In genomic region chr7:925601-926000, GRCh38 we compare ENCODE assay signal across 10 cellular contexts. TPM values are rescaled to one million over a fixed set of nuclear protein-coding genes. Genes with fewer than 3 reads are reported as not detected.
DNase-seq lines count a peak whose midpoint lies in the region; ATAC-seq and TF ChIP-seq lines count a peak whose summit lies in the region.
"Had no signal": no experiment of that assay in that cellular context is flagged by ENCODE, and none has a peak within 500 bp of the region (broad histone marks: within the 10 kb centered on the region; RNA-seq: fewer than 3 reads in every experiment).

No MANE protein-coding gene starts in this region.

- peak overlapping the region; percentile 61 for H3K4me3 Mint-ChIP-seq in Calu3 (ENCODE audit: low read depth, unreplicated experiment)
- H3K4me3 Mint-ChIP-seq in progenitor cell of endocrine pancreas (ENCODE audit: low read depth), result no peak overlapping the region

- TF ChIP-seq CTCF in Calu3 (IDR thresholded peaks at IDR 0.05; ENCODE audit: unreplicated experiment) (no peak), progenitor cell of endocrine pancreas (IDR thresholded peaks at IDR 0.05; ENCODE audit: unreplicated experiment) (no peak)

- intact Hi-C loops in Calu3 (cut with micrococcal nuclease; ENCODE audit: unreplicated experiment) (no loop called here), left cardiac atrium (cut with DNase I) (no loop called here)

- H3K27me3 Mint-ChIP-seq in Calu3 (ENCODE audit: unreplicated experiment) (no peaks in the 10 kb centered on the region), progenitor cell of endocrine pancreas (no peaks in the 10 kb centered on the region)

- H3K27ac Mint-ChIP-seq in Calu3 (ENCODE audit: unreplicated experiment) (peak overlapping the region; percentile 96), progenitor cell of endocrine pancreas (no peak overlapping the region)

- BruUV-seq in Calu3 (replicated peaks; lab: Mats Ljungman, UMichigan), result no TSS peak

- H3K36me3 Mint-ChIP-seq in Calu3 (ENCODE audit: insufficient read depth, unreplicated experiment) (peaks cover 93% of the 10 kb centered on the region), progenitor cell of endocrine pancreas (ENCODE audit: insufficient read depth) (no peaks in the 10 kb centered on the region)

- ATAC-seq in left cardiac atrium (peak in 1 of 2 donors; percentile 9), HG03521 (IDR thresholded peaks at IDR 0.05; ENCODE audit: unreplicated experiment) (no peak)

- H3K9me3 Mint-ChIP-seq in Calu3 (ENCODE audit: low read depth, unreplicated experiment), result no peaks in the 10 kb centered on the region
- H3K9me3 Mint-ChIP-seq in progenitor cell of endocrine pancreas (ENCODE audit: low read depth), result no peaks in the 10 kb centered on the region

- CTCF ChIA-PET in Calu3 (lab: Charles Lee) (interaction anchor here (0.5 to 2.7 kb wide), 7 partner anchors 12 to 775 kb away, joined by 3 to 11 read pairs (median 7); partner anchors contain the start of gene ADAP1), HEK293T (lab: Yijun Ruan, JAX) (no interaction called here)

- H3K4me1 Mint-ChIP-seq in Calu3 (ENCODE audit: low read depth, unreplicated experiment), result peaks cover 78% of the 10 kb centered on the region
- no peaks in the 10 kb centered on the region for H3K4me1 Mint-ChIP-seq in progenitor cell of endocrine pancreas (ENCODE audit: low read depth)

- peak; percentile 96 for DNase-seq in Calu3
- peak; percentile 56 for DNase-seq in activated CD8-positive, alpha-beta memory T cell treated with anti-CD3 and anti-CD28 coated beads, Interleukin-2, amount 50 U/mL, for 24 hours (ENCODE audit: extremely low read depth)
- peak; percentile 53 for DNase-seq in left cardiac atrium
- peak; percentile 72 to 83 for DNase-seq in stimulated activated CD8-positive, alpha-beta memory T cell treated with anti-CD3 and anti-CD28 coated beads, Interleukin-15, amount 100 ng/mL, for 4 hours (ENCODE audit: low read depth in 2 of 2)
- no peak for DNase-seq in progenitor cell of endocrine pancreas (ENCODE audit: low spot score, unreplicated experiment)
- no peak for DNase-seq in iPS-NIHi11 (ENCODE audit: low spot score)
- no peak for DNase-seq in HEK293T (ENCODE audit: extremely low spot score)
- DNase-seq: foreskin fibroblast, NCI-H2029 treated with DMSO at 0.1 percent for 48 hours had no signal

- POLR2A ChIA-PET in HEK293T (lab: Yijun Ruan, JAX), result no interaction called here

TF ChIP-seq in HEK293T, 16 proteins besides CTCF, POLR2A, EP300 and RAD21:
- TF ChIP-seq HDGF (IDR thresholded peaks at IDR 0.05; ENCODE audit: borderline replicate concordance) (no peak), BHLHE40 (IDR thresholded peaks at IDR 0.05; ENCODE audit: borderline replicate concordance) (no peak), ZNF384 (IDR thresholded peaks at IDR 0.05) (no peak), PKNOX1 (IDR thresholded peaks at IDR 0.05) (no peak), ARNT (IDR thresholded peaks at IDR 0.05) (no peak), SP1 (IDR thresholded peaks at IDR 0.05) (no peak)

RNA-seq across cellular contexts. Expression of gene ADAP1, which starts 28.9 kb away (rescaled TPM):
- total RNA-seq in Calu3 (2022) (173 and 220 TPM in 2 replicates), left cardiac atrium (1 to 10 TPM; 6.9 to 8.2 TPM), progenitor cell of endocrine pancreas (10.3 and 10.7 TPM in 2 replicates)

RNA-seq across cellular contexts. Expression of gene GET4, which starts 49.2 kb away (rescaled TPM):
- total RNA-seq in Calu3 (2022) (145 and 167 TPM in 2 replicates), left cardiac atrium (10 to 100 TPM; 17.8 to 28.3 TPM), progenitor cell of endocrine pancreas (58.2 and 58.7 TPM in 2 replicates)

RNA-seq across cellular contexts. Expression of gene COX19, which starts 49.7 kb away (rescaled TPM):
- total RNA-seq in Calu3 (2022) (37.4 and 39.1 TPM in 2 replicates), left cardiac atrium (1 to 10 TPM; 6.6 to 8.5 TPM), progenitor cell of endocrine pancreas (20.3 and 20.6 TPM in 2 replicates)

RNA-seq across cellular contexts. Expression of gene CYP2W1, which starts 57.4 kb away (rescaled TPM):
- total RNA-seq in Calu3 (2022), result 0.71 and 1.3 TPM in 2 replicates
- total RNA-seq in left cardiac atrium, result not detected
- total RNA-seq in progenitor cell of endocrine pancreas, result 1.2 and 1.6 TPM in 2 replicates

Comparison
In these comparisons a context has a peak if more than half of its experiments do, and no peak if none do; other contexts are left out.
1. DNase-seq: peak in Calu3 (single experiment), activated CD8-positive, alpha-beta memory T cell treated with anti-CD3 and anti-CD28 coated beads, Interleukin-2, amount 50 U/mL, for 24 hours (single experiment), left cardiac atrium (single experiment) and stimulated activated CD8-positive, alpha-beta memory T cell treated with anti-CD3 and anti-CD28 coated beads, Interleukin-15, amount 100 ng/mL, for 4 hours (2 of 2); none in progenitor cell of endocrine pancreas (single experiment), iPS-NIHi11 (single experiment) and HEK293T (single experiment).
2. RNA of gene ADAP1, which starts 28.9 kb away (total RNA-seq): 173 to 220 TPM in Calu3; 10.3 to 10.7 TPM in progenitor cell of endocrine pancreas and 6.9 to 8.2 TPM in left cardiac atrium; every median in the first group is over 10 times any median in the second.